Comparison of ENCODE assay signal across 28 cellular contexts in the genomic region with DNA sequence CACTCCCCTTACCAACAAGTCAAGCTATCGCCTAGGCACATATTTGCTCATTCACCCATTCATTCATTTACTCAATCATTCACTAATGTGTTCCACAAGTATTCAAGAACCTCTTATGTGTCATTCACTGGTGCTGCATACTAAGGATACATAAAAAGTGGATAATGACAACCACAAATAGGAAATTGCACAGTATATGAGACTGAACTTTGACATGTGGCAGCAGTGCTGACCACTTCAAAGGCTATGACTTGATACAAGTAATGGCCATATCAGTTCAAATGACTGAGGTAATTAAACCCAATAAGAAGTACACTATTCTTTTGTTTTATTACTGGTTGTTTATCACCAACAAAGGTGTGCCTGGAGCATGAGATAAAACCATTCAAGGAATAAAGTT.
"Had no signal": no experiment of that assay in that cellular context is flagged by ENCODE, and none has a peak within 500 bp of the region (broad histone marks: within the 10 kb centered on the region; RNA-seq: fewer than 3 reads in every experiment).

No MANE protein-coding gene starts in this region.

- H3K27ac ChIP-seq: heart right ventricle, hepatocyte, left lung, lower lobe of right lung, neural progenitor cell, neutrophil, ovary, skin epidermis, spleen, suprapubic skin, thoracic aorta, tibial artery, upper lobe of right lung had no signal

- H3K27me3 ChIP-seq: heart right ventricle, hepatocyte, left lung, neural progenitor cell, neutrophil, ovary, spleen, suprapubic skin, tibial artery, upper lobe of right lung had no signal

- H3K9me3 ChIP-seq: lower lobe of right lung, neutrophil, ovary, suprapubic skin, thoracic aorta, upper lobe of right lung had no signal

- DNase-seq: heart right ventricle; islet precursor cell; left cardiac atrium; left lung; lower lobe of right lung; mammary epithelial cell; mesenchymal stem cell; naive B cell; natural killer cell; nephron progenitor cell; ovary; retina; right cardiac atrium; spleen; stimulated activated CD4-positive, alpha-beta T cell treated with anti-CD3 and anti-CD28 coated beads, Interleukin-4, amount 100 ng/mL, for 24 hours; stimulated activated naive CD4-positive, alpha-beta T cell; tibial artery; trophoblast cell; upper lobe of right lung had no signal

- H3K4me3 ChIP-seq: heart right ventricle, hepatocyte, left lung, lower lobe of right lung, neural progenitor cell, ovary, skin epidermis, spleen, suprapubic skin, thoracic aorta, tibial artery, upper lobe of right lung had no signal

- FAIRE-seq: urothelium cell line had no signal

- H3K36me3 ChIP-seq: heart right ventricle, left lung, lower lobe of right lung, neural progenitor cell, neutrophil, ovary, spleen, suprapubic skin, thoracic aorta, tibial artery, upper lobe of right lung had no signal

- ATAC-seq: heart right ventricle; left cardiac atrium; left lung; lower lobe of right lung; natural killer cell; right cardiac atrium; sciatic nerve; stimulated activated effector memory CD8-positive, alpha-beta T cell treated with anti-CD3 and anti-CD28 coated beads, Interleukin-12 subunit alpha, Interleukin-12 subunit beta, amount 100 ng/mL, for 72 hours; upper lobe of right lung had no signal

- H3K4me1 ChIP-seq: heart right ventricle, left lung, lower lobe of right lung, neural progenitor cell, spleen, suprapubic skin, tibial artery, upper lobe of right lung had no signal
